In genomic region chr19:1568320-1569019, GRCh38 we compare ENCODE assay signal across 8 cellular contexts. TPM values are rescaled to one million over a fixed set of nuclear protein-coding genes. Genes with fewer than 3 reads are reported as not detected.
DNase-seq lines count a peak whose midpoint lies in the region; FAIRE-seq and TF ChIP-seq lines count a peak whose summit lies in the region.

TSS of gene MEX3D (minus strand) at chr19:1568325. CDS start at chr19:1568058, 267 bp downstream.

- no peak for FAIRE-seq in HTR-8/SVneo (lab: Jason Lieb, UNC)

- peaks cover 6% of the 10 kb centered on the region for H3K27me3 ChIP-seq in osteoblast (ENCODE audit: insufficient read depth, low read length)

- H3K27ac ChIP-seq in osteoblast (ENCODE audit: low read depth, low read length) = no peak within 1 kb of the TSS

- no peaks in the 10 kb centered on the region for H3K9me3 ChIP-seq in osteoblast (ENCODE audit: low read depth, low read length)

- peak within 1 kb of the TSS; percentile 55 for H3K4me2 ChIP-seq in osteoblast (ENCODE audit: insufficient read depth, low read length)

- H3K4me1 ChIP-seq in osteoblast (ENCODE audit: insufficient read depth, low read length) = peaks cover 5% of the 10 kb centered on the region

- H3K36me3 ChIP-seq in osteoblast (ENCODE audit: insufficient read depth, low read length) = no peaks in the 10 kb centered on the region

- peak within 1 kb of the TSS; percentile 51 for H2AFZ ChIP-seq in osteoblast (ENCODE audit: low read length)

- DNase-seq in NCI-H1694 (lab: John Stamatoyannopoulos, UW) (peak; percentile 4), NCI-H1694 treated with DMSO at 0.1 percent for 48 hours (lab: John Stamatoyannopoulos, UW) (no peak), HTR-8/SVneo (ENCODE audit: insufficient read length, low spot score) (peak; percentile 86), SK-N-DZ (ENCODE audit: low spot score) (peak; percentile 64), germinal center (ENCODE audit: low spot score) (peak; percentile 98), osteoblast (ENCODE audit: insufficient read length, low spot score, missing footprints) (peak; percentile 100), superior temporal gyrus (ENCODE audit: extremely low spot score) (peak; percentile 39)
- peak; percentile 85 for DNase-seq in activated naive CD4-positive, alpha-beta T cell treated with anti-CD3 and anti-CD28 coated beads, Interleukin-2, amount 50 U/mL, for 16 hours

- H3K4me3 ChIP-seq in osteoblast (ENCODE audit: insufficient read depth, low read length) = peak within 1 kb of the TSS; percentile 82

- H3K79me2 ChIP-seq in osteoblast (ENCODE audit: insufficient read depth, low read length) = peaks cover 26% of the 10 kb centered on the region

- peaks cover 25% of the 10 kb centered on the region for H4K20me1 ChIP-seq in osteoblast (ENCODE audit: insufficient read depth, low read length)

- no peak for TF ChIP-seq CTCF in osteoblast (IDR thresholded peaks at IDR 0.05; ENCODE audit: extremely low read depth, low read depth, low read length)

RNA-seq across cellular contexts. Expression of gene MEX3D, which starts in this region (rescaled TPM):
- 57.5 and 75.9 TPM in 2 replicates for polyA plus RNA-seq in SK-N-DZ (2014; cell fraction: cytosol; rRNA removed)
- 45.1 and 57.9 TPM in 2 replicates for polyA plus RNA-seq in SK-N-DZ (2014; cell fraction: nucleus; rRNA removed)
- 38.0 and 47.0 TPM in 2 replicates for total RNA-seq in osteoblast
